1 cellular context compared by ENCODE assay signal in the genomic region with DNA sequence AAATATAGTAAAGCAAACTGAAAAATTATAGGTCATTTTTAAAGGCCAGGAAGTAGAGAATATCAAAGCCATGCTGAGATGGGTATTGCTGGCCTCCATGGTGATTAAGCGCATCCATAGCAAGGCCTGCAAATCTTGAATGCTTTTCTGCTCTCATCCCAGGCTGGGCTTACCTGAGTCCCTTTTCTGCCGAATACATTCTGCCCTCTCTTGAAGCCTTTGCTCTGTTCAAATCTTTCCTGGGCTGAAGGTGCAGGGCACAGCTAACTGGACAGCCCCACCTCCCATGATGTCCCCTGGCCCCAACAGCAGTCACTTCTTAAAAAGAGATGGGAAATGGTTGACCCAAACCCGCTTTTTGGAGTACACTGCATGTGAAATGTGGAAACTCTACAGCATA.
TF ChIP-seq lines count a peak whose summit lies in the region.

No MANE protein-coding gene starts in this region.

TF ChIP-seq in K562, 482 proteins besides CTCF, POLR2A, EP300 and RAD21:
- TF ChIP-seq ZNF212 (CRISPR knock-in tag; IDR thresholded peaks at IDR 0.05) (no peak), XRCC5 (IDR thresholded peaks at IDR 0.05; ENCODE audit: low read depth, low read length) (no peak), SMAD3 (CRISPR knock-in tag; conservative IDR thresholded peaks at IDR 0.05) (no peak), GATAD2B (IDR thresholded peaks at IDR 0.05; ENCODE audit: borderline replicate concordance) (no peak), POU5F1 (IDR thresholded peaks at IDR 0.05; ENCODE audit: borderline replicate concordance, low read depth, low read length, partially characterized antibody) (no peak), GATA2 (CRISPR knock-in tag; IDR thresholded peaks at IDR 0.05) (no peak), HMG20B (CRISPR knock-in tag; IDR thresholded peaks at IDR 0.05) (no peak), ILK (tag; IDR thresholded peaks at IDR 0.05; ENCODE audit: borderline replicate concordance, low read depth) (no peak), SMARCC2 (IDR thresholded peaks at IDR 0.05; ENCODE audit: low read depth) (no peak), MEIS2 (IDR thresholded peaks at IDR 0.05; ENCODE audit: partially characterized antibody) (no peak), PCBP1 (IDR thresholded peaks at IDR 0.05; ENCODE audit: low read depth, low read length, poor library complexity, severe bottlenecking) (no peak)
- TF ChIP-seq, protein P1, sequence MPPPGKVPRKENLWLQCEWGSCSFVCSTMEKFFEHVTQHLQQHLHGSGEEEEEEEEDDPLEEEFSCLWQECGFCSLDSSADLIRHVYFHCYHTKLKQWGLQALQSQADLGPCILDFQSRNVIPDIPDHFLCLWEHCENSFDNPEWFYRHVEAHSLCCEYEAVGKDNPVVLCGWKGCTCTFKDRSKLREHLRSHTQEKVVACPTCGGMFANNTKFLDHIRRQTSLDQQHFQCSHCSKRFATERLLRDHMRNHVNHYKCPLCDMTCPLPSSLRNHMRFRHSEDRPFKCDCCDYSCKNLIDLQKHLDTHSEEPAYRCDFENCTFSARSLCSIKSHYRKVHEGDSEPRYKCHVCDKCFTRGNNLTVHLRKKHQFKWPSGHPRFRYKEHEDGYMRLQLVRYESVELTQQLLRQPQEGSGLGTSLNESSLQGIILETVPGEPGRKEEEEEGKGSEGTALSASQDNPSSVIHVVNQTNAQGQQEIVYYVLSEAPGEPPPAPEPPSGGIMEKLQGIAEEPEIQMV (tag; conservative IDR thresholded peaks at IDR 0.05; ENCODE audit: low read depth): no peak
- TF ChIP-seq, protein P2, sequence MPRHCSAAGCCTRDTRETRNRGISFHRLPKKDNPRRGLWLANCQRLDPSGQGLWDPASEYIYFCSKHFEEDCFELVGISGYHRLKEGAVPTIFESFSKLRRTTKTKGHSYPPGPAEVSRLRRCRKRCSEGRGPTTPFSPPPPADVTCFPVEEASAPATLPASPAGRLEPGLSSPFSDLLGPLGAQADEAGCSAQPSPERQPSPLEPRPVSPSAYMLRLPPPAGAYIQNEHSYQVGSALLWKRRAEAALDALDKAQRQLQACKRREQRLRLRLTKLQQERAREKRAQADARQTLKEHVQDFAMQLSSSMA (CRISPR knock-in tag; IDR thresholded peaks at IDR 0.05): no peak
